16 cellular contexts compared by ENCODE assay signal in the genomic region with DNA sequence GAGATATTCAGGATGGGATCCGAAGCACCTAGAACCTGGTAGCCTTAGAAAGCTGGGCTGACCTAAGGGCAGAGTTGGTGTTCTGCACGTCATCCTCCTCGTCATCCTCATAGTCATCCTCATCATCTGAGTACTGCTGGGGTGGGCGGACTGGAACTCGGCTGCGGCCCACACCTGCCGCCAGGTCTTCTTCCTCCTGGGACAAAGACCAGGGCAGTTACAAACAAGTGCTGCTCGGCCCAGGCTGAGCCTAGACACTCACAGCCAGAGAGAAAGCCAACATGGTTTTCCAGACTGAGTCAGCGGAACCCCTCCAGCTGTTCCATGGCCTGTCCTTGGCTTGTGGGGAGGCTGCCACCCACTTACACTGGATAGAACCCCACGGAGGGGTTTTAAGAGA. TPM values are rescaled to one million over a fixed set of nuclear protein-coding genes. Genes with fewer than 3 reads are reported as not detected.
"Had no signal": no experiment of that assay in that cellular context is flagged by ENCODE, and none has a peak within 500 bp of the region (broad histone marks: within the 10 kb centered on the region; RNA-seq: fewer than 3 reads in every experiment).

No MANE protein-coding gene starts in this region.

- DNase-seq: activated CD4-positive, alpha-beta T cell treated with anti-CD3 and anti-CD28 coated beads, Interleukin-2, amount 50 U/mL, for 1 hour; activated gamma-delta T cell; activated naive CD8-positive, alpha-beta T cell treated with anti-CD3 and anti-CD28 coated beads for 36 hours; activated T-cell treated with anti-CD3 and anti-CD28 coated beads, Interleukin-2, amount 50 U/mL, for 48 hours; gastrocnemius medialis; kidney glomerular epithelial cell; midbrain; naive thymus-derived CD4-positive, alpha-beta T cell; occipital lobe; SIG-M5; T-helper 17 cell; transverse colon had no signal

- H3K27ac ChIP-seq: ascending aorta, gastrocnemius medialis, transverse colon had no signal

- H3K4me3 Mint-ChIP-seq: activated naive CD8-positive, alpha-beta T cell treated with anti-CD3 and anti-CD28 coated beads for 36 hours; T-helper 17 cell; WTC11 had no signal

- H3K4me3 ChIP-seq: ascending aorta, gastrocnemius medialis, lung, transverse colon had no signal

- ATAC-seq: gastrocnemius medialis; naive thymus-derived CD4-positive, alpha-beta T cell; T-helper 17 cell; WTC11 had no signal

- H3K27me3 Mint-ChIP-seq: activated naive CD8-positive, alpha-beta T cell treated with anti-CD3 and anti-CD28 coated beads for 36 hours; naive thymus-derived CD4-positive, alpha-beta T cell; T-helper 17 cell had no signal

- H3K9me3 ChIP-seq: ascending aorta, gastrocnemius medialis, transverse colon had no signal

- H3K9me3 Mint-ChIP-seq: activated naive CD8-positive, alpha-beta T cell treated with anti-CD3 and anti-CD28 coated beads for 36 hours; naive thymus-derived CD4-positive, alpha-beta T cell; WTC11 had no signal

- H3K27ac Mint-ChIP-seq: activated naive CD8-positive, alpha-beta T cell treated with anti-CD3 and anti-CD28 coated beads for 36 hours; WTC11 had no signal

- H3K27me3 ChIP-seq: ascending aorta, gastrocnemius medialis, transverse colon had no signal

RNA-seq across cellular contexts. Expression of gene PHF7, which starts 6.1 kb away (rescaled TPM):
- total RNA-seq: ascending aorta had no signal

RNA-seq across cellular contexts. Expression of gene TNNC1, which starts 49.5 kb away (rescaled TPM):
- total RNA-seq: endothelial cell of umbilical vein, occipital lobe had no signal
